2 cellular contexts compared by ENCODE assay signal in genomic region chrX:101658661-101659477, GRCh38.
TF ChIP-seq lines count a peak whose summit lies in the region.

No MANE protein-coding gene starts in this region.

TF ChIP-seq in Ishikawa, 13 proteins besides CTCF, POLR2A, EP300 and RAD21 (continued from another document):
- TF ChIP-seq USF1 (IDR thresholded peaks at IDR 0.05) (no peak), FOXM1 (IDR thresholded peaks at IDR 0.05; ENCODE audit: borderline replicate concordance, low read depth) (no peak), EGR1 (IDR thresholded peaks at IDR 0.05) (no peak), TAF1 (IDR thresholded peaks at IDR 0.05; ENCODE audit: low read depth) (0 out of 2 replicates have a peak, but pooled peaks have one; percentile 24), CEBPB (IDR thresholded peaks at IDR 0.05) (no peak), REST (IDR thresholded peaks at IDR 0.05; ENCODE audit: low read depth) (no peak), MAX (IDR thresholded peaks at IDR 0.05) (0 out of 2 replicates have a peak, but pooled peaks have one; percentile 33), ZBTB7A (IDR thresholded peaks at IDR 0.05; ENCODE audit: low read depth) (no peak), TCF12 (IDR thresholded peaks at IDR 0.05; ENCODE audit: low read depth) (no peak), YY1 (IDR thresholded peaks at IDR 0.05; ENCODE audit: low read depth) (peak; percentile 85), TEAD4 (IDR thresholded peaks at IDR 0.05) (no peak)

TF ChIP-seq in K562, 482 proteins besides CTCF, POLR2A, EP300 and RAD21 (continued from another document):
- peak; percentile 26 for TF ChIP-seq MEIS2 (IDR thresholded peaks at IDR 0.05; ENCODE audit: partially characterized antibody)
- no peak for TF ChIP-seq ZNF780A (CRISPR knock-in tag; IDR thresholded peaks at IDR 0.05)
- TF ChIP-seq ZBTB2 (IDR thresholded peaks at IDR 0.05): peak; percentile 40; the same call in 1 of the 2 replicates
- TF ChIP-seq VEZF1 (CRISPR knock-in tag; IDR thresholded peaks at IDR 0.05): peak; percentile 37; the same call in 1 of the 2 replicates
- TF ChIP-seq MAZ (CRISPR knock-in tag; conservative IDR thresholded peaks at IDR 0.05 in 1 of 2, IDR thresholded peaks at IDR 0.05 in 1 of 2): peak in 1 of 2 experiments; percentile 58; a peak in 1 of 4 replicates
- TF ChIP-seq E2F6 (IDR thresholded peaks at IDR 0.05; ENCODE audit: borderline replicate concordance in 1 of 2, extremely low read depth in 1 of 2, insufficient read depth in 1 of 2, insufficient read length in 1 of 2, low read depth in 1 of 2, low read length in 1 of 2, poor library complexity in 1 of 2, severe bottlenecking in 1 of 2): peak in 1 of 2 experiments; percentile 18
- TF ChIP-seq PHF20 (IDR thresholded peaks at IDR 0.05; ENCODE audit: partially characterized antibody): no peak
